ENCODE assay signal across 1 cellular context in genomic region chr5:3077684-3078083, GRCh38.
TF ChIP-seq lines count a peak whose summit lies in the region.

No MANE protein-coding gene starts in this region.

TF ChIP-seq in H1, 55 proteins besides CTCF, POLR2A, EP300 and RAD21:
- peak; percentile 34; the same call in 1 of the 2 replicates for TF ChIP-seq MAX (IDR thresholded peaks at IDR 0.05)
- no peak for TF ChIP-seq RFX5 (IDR thresholded peaks at IDR 0.05; ENCODE audit: borderline replicate concordance, low read depth, low read length)
- peak; percentile 22; the same call in 1 of the 2 replicates for TF ChIP-seq E2F6 (IDR thresholded peaks at IDR 0.05)
